Comparison of ENCODE assay signal across 13 cellular contexts in the genomic region with DNA sequence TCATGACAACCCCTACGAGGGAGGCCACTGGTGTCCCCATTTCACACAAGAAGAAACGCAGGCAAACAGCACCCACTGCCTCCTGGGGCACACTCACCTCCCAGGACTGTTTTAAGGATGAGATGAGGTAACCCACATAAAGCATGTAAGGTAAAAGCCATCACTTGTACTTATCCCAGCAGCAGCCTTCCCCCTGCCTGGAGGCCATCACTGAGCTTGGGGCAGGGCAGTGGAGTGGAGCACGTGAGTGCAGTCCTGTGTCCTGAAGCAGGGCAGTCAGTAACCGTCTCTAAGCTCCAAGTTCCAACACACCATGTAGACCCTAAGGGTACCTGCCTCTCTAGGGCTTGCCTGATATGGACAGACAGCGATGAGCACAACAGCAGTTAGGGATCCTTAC. TPM values are rescaled to one million over a fixed set of nuclear protein-coding genes. Genes with fewer than 3 reads are reported as not detected.
DNase-seq lines count a peak whose midpoint lies in the region; ATAC-seq lines count a peak whose summit lies in the region.
"Had no signal": no experiment of that assay in that cellular context is flagged by ENCODE, and none has a peak within 500 bp of the region (broad histone marks: within the 10 kb centered on the region; RNA-seq: fewer than 3 reads in every experiment).

No MANE protein-coding gene starts in this region.

- H3K9me3 Mint-ChIP-seq in CD8-positive, alpha-beta memory T cell = no peaks in the 10 kb centered on the region
- no peaks in the 10 kb centered on the region for H3K9me3 Mint-ChIP-seq in IgD-negative memory B cell
- no peaks in the 10 kb centered on the region for H3K9me3 Mint-ChIP-seq in activated naive CD8-positive, alpha-beta T cell treated with anti-CD3 and anti-CD28 coated beads, Interleukin-2, amount 10 ng/mL, durations not matched to agents 7 days and 5 days
- H3K9me3 Mint-ChIP-seq in naive thymus-derived CD8-positive, alpha-beta T cell = no peaks in the 10 kb centered on the region

- peaks cover 4% of the 10 kb centered on the region for H3K36me3 ChIP-seq in CD8-positive, alpha-beta memory T cell (ENCODE audit: insufficient read depth, low read length)
- peaks cover 41% of the 10 kb centered on the region for H3K36me3 ChIP-seq in MG63
- H3K36me3 ChIP-seq: thoracic aorta had no signal

- H3K4me1 Mint-ChIP-seq in CD8-positive, alpha-beta memory T cell = peaks cover 17 to 35% (median 30%) of the 10 kb centered on the region in 3 donors
- peaks cover 8 to 17% (median 10%) of the 10 kb centered on the region in 3 donors for H3K4me1 Mint-ChIP-seq in IgD-negative memory B cell
- peaks cover 19% of the 10 kb centered on the region for H3K4me1 Mint-ChIP-seq in activated naive CD8-positive, alpha-beta T cell treated with anti-CD3 and anti-CD28 coated beads, Interleukin-2, amount 10 ng/mL, durations not matched to agents 7 days and 5 days
- peaks cover 10 to 26% (median 17%) of the 10 kb centered on the region in 4 donors for H3K4me1 Mint-ChIP-seq in naive thymus-derived CD8-positive, alpha-beta T cell

- peak overlapping the region; percentile 58 to 95 (median 74) for H3K4me3 Mint-ChIP-seq in CD8-positive, alpha-beta memory T cell
- peak overlapping the region; percentile 70 to 90 (median 80) for H3K4me3 Mint-ChIP-seq in IgD-negative memory B cell
- H3K4me3 Mint-ChIP-seq in activated naive CD8-positive, alpha-beta T cell treated with anti-CD3 and anti-CD28 coated beads, Interleukin-2, amount 10 ng/mL, durations not matched to agents 7 days and 5 days = peak overlapping the region; percentile 87
- H3K4me3 Mint-ChIP-seq in naive thymus-derived CD8-positive, alpha-beta T cell = peak overlapping the region; percentile 31 to 80 (median 64)

- POLR2A ChIA-PET in CD8-positive, alpha-beta memory T cell (lab: Charles Lee) = no interaction called here
- POLR2A ChIA-PET in activated naive CD8-positive, alpha-beta T cell treated with anti-CD3 and anti-CD28 coated beads, Interleukin-2, amount 10 ng/mL, durations not matched to agents 7 days and 5 days (lab: Charles Lee) = interaction anchor here (1.2 to 1.3 kb wide), 2 partner anchors 26 to 149 kb away, joined by 3 to 6 read pairs; a partner anchor contains a TSS
- POLR2A ChIA-PET in naive thymus-derived CD8-positive, alpha-beta T cell (lab: Charles Lee) = interaction anchor here (0.5 to 1.3 kb wide), 3 partner anchors 10 to 386 kb away, joined by 3 to 5 read pairs (median 4); no protein-coding TSS in a partner anchor

- peaks cover 0 to 4% (median 3%) of the 10 kb centered on the region in 3 donors for H3K36me3 Mint-ChIP-seq in CD8-positive, alpha-beta memory T cell
- no peaks in the 10 kb centered on the region for H3K36me3 Mint-ChIP-seq in IgD-negative memory B cell
- peaks cover 20% of the 10 kb centered on the region for H3K36me3 Mint-ChIP-seq in activated naive CD8-positive, alpha-beta T cell treated with anti-CD3 and anti-CD28 coated beads, Interleukin-2, amount 10 ng/mL, durations not matched to agents 7 days and 5 days
- H3K36me3 Mint-ChIP-seq in naive thymus-derived CD8-positive, alpha-beta T cell = no peaks in the 10 kb centered on the region

- H3K4me3 ChIP-seq in CD8-positive, alpha-beta memory T cell (ENCODE audit: low read length) = no peak overlapping the region
- no peak overlapping the region; the same call in 1 of the 2 replicates for H3K4me3 ChIP-seq in MG63

- H3K27me3 Mint-ChIP-seq in CD8-positive, alpha-beta memory T cell = no peaks in the 10 kb centered on the region
- no peaks in the 10 kb centered on the region for H3K27me3 Mint-ChIP-seq in IgD-negative memory B cell
- H3K27me3 Mint-ChIP-seq in activated naive CD8-positive, alpha-beta T cell treated with anti-CD3 and anti-CD28 coated beads, Interleukin-2, amount 10 ng/mL, durations not matched to agents 7 days and 5 days = no peaks in the 10 kb centered on the region
- H3K27me3 Mint-ChIP-seq in naive thymus-derived CD8-positive, alpha-beta T cell = no peaks in the 10 kb centered on the region

- CTCF ChIA-PET in CD8-positive, alpha-beta memory T cell (lab: Charles Lee) = interaction anchor here (1.2 kb wide), 1 partner anchor 220 kb away, joined by 3 read pairs; no protein-coding TSS in a partner anchor

- no peak for DNase-seq in CD8-positive, alpha-beta memory T cell
- no peak for DNase-seq in activated naive CD8-positive, alpha-beta T cell treated with anti-CD3 and anti-CD28 coated beads, Interleukin-2, amount 10 ng/mL, durations not matched to agents 7 days and 5 days
- no peak for DNase-seq in naive thymus-derived CD8-positive, alpha-beta T cell
- no peak for DNase-seq in HT-29 (ENCODE audit: low spot score)
- no peak for DNase-seq in MG63
- DNase-seq: activated CD4-positive, alpha-beta T cell treated with anti-CD3 and anti-CD28 coated beads, Interleukin-2, amount 50 U/mL, for 48 hours; esophagus squamous epithelium; NCI-H446 treated with DMSO at 0.1 percent for 48 hours; SIG-M5 had no signal

- peaks cover 7% of the 10 kb centered on the region for H3K4me1 ChIP-seq in CD8-positive, alpha-beta memory T cell (ENCODE audit: insufficient read depth, low read length)

- H3K27ac Mint-ChIP-seq in CD8-positive, alpha-beta memory T cell = peak overlapping the region in 5 of 8 donors; percentile 37 to 87 (median 66)
- H3K27ac Mint-ChIP-seq in IgD-negative memory B cell = peak overlapping the region in 1 of 3 donors; percentile 62
- peak overlapping the region; percentile 40 for H3K27ac Mint-ChIP-seq in activated naive CD8-positive, alpha-beta T cell treated with anti-CD3 and anti-CD28 coated beads, Interleukin-2, amount 10 ng/mL, durations not matched to agents 7 days and 5 days
- H3K27ac Mint-ChIP-seq in naive thymus-derived CD8-positive, alpha-beta T cell = peak overlapping the region in 2 of 10 donors; percentile 37 to 71

- H3K27ac ChIP-seq in CD8-positive, alpha-beta memory T cell (ENCODE audit: low read depth, low read length) = no peak overlapping the region
- H3K27ac ChIP-seq: esophagus squamous epithelium, thoracic aorta had no signal

- H3K9me3 ChIP-seq in CD8-positive, alpha-beta memory T cell (ENCODE audit: low read length) = no peaks in the 10 kb centered on the region
- no peaks in the 10 kb centered on the region for H3K9me3 ChIP-seq in MG63
- H3K9me3 ChIP-seq: esophagus squamous epithelium, thoracic aorta had no signal

- H3K27me3 ChIP-seq in CD8-positive, alpha-beta memory T cell (ENCODE audit: insufficient read depth, low read length, poor library complexity, severe bottlenecking) = no peaks in the 10 kb centered on the region
- no peaks in the 10 kb centered on the region for H3K27me3 ChIP-seq in MG63
- H3K27me3 ChIP-seq: esophagus squamous epithelium had no signal

- ATAC-seq in activated naive CD8-positive, alpha-beta T cell treated with anti-CD3 and anti-CD28 coated beads, Interleukin-2, amount 10 ng/mL, durations not matched to agents 7 days and 5 days (ENCODE audit: low read depth) = no peak
- no peak for ATAC-seq in naive thymus-derived CD8-positive, alpha-beta T cell
- no peak for ATAC-seq in GM18867 (IDR thresholded peaks at IDR 0.05; ENCODE audit: unreplicated experiment)
- ATAC-seq: left lobe of liver had no signal

RNA-seq across cellular contexts. Expression of a gene that starts 1.7 kb away (rescaled TPM):
- total RNA-seq in CD8-positive, alpha-beta memory T cell = 100 to 1,000 TPM; 109 to 117 TPM
- polyA plus RNA-seq in CD8-positive, alpha-beta memory T cell = 4.2 TPM
- polyA plus RNA-seq in IgD-negative memory B cell = 3.4 TPM
- 100 to 1,000 TPM; 168 TPM for total RNA-seq in activated naive CD8-positive, alpha-beta T cell treated with anti-CD3 and anti-CD28 coated beads, Interleukin-2, amount 10 ng/mL, durations not matched to agents 7 days and 5 days
- 10 to 100 TPM; 53.3 to 56.1 TPM for total RNA-seq in naive thymus-derived CD8-positive, alpha-beta T cell
- polyA plus RNA-seq in naive thymus-derived CD8-positive, alpha-beta T cell = 1 to 10 TPM; 2.8 to 3.3 (median 2.8) TPM
- total RNA-seq in HT-29 (2014; rRNA removed; shearing (Covaris generic)) = 86.0 and 104 TPM in 2 replicates
- total RNA-seq in MG63 (2014; rRNA removed; shearing (Covaris generic); ENCODE audit: low replicate concordance) = 18.8 and 47.9 TPM in 2 replicates

RNA-seq across cellular contexts. Expression of a gene that starts 2.0 kb away (rescaled TPM):
- 10 to 100 TPM; 21.2 to 22.5 TPM for total RNA-seq in CD8-positive, alpha-beta memory T cell
- 14.5 TPM for polyA plus RNA-seq in CD8-positive, alpha-beta memory T cell
- polyA plus RNA-seq in IgD-negative memory B cell = 6.2 TPM
- 10 to 100 TPM; 26.6 to 29.2 TPM for total RNA-seq in activated naive CD8-positive, alpha-beta T cell treated with anti-CD3 and anti-CD28 coated beads, Interleukin-2, amount 10 ng/mL, durations not matched to agents 7 days and 5 days
- total RNA-seq in naive thymus-derived CD8-positive, alpha-beta T cell = 1 to 10 TPM; 3.8 to 5.0 TPM
- 10 to 100 TPM in 2 of 3 donors, 1 to 10 TPM in 1; 9.9 to 16.4 (median 12.0) TPM for polyA plus RNA-seq in naive thymus-derived CD8-positive, alpha-beta T cell
- 92.5 and 102 TPM in 2 replicates for total RNA-seq in HT-29 (2014; rRNA removed; shearing (Covaris generic))
- total RNA-seq in MG63 (2014; rRNA removed; shearing (Covaris generic); ENCODE audit: low replicate concordance) = 130 and 145 TPM in 2 replicates

RNA-seq across cellular contexts. Expression of a gene that starts 25.2 kb away (rescaled TPM):
- 100 to 1,000 TPM in 1 of 2 experiments, 10 to 100 TPM in 1; 99.7 to 102 TPM for total RNA-seq in CD8-positive, alpha-beta memory T cell
- 31.8 TPM for polyA plus RNA-seq in CD8-positive, alpha-beta memory T cell
- polyA plus RNA-seq in IgD-negative memory B cell = 21.4 TPM
- total RNA-seq in activated naive CD8-positive, alpha-beta T cell treated with anti-CD3 and anti-CD28 coated beads, Interleukin-2, amount 10 ng/mL, durations not matched to agents 7 days and 5 days = 10 to 100 TPM; 34.3 to 41.8 TPM
- 10 to 100 TPM; 27.5 to 28.9 TPM for total RNA-seq in naive thymus-derived CD8-positive, alpha-beta T cell
- 10 to 100 TPM; 20.9 to 30.9 (median 23.8) TPM for polyA plus RNA-seq in naive thymus-derived CD8-positive, alpha-beta T cell
- total RNA-seq in HT-29 (2014; rRNA removed; shearing (Covaris generic)) = 183 and 191 TPM in 2 replicates
- 137 and 151 TPM in 2 replicates for total RNA-seq in MG63 (2014; rRNA removed; shearing (Covaris generic); ENCODE audit: low replicate concordance)
